8 cellular contexts compared by ENCODE assay signal in genomic region chr1:107196973-107197562, GRCh38. TPM values are rescaled to one million over a fixed set of nuclear protein-coding genes. Genes with fewer than 3 reads are reported as not detected.
DNase-seq lines count a peak whose midpoint lies in the region; ATAC-seq and TF ChIP-seq lines count a peak whose summit lies in the region.

No MANE protein-coding gene starts in this region.

- H3K9me3 ChIP-seq in adrenal gland (replicated peaks in 1 of 3): no peaks in the 10 kb centered on the region

- no peak for TF ChIP-seq POLR2A in adrenal gland (IDR thresholded peaks at IDR 0.05)

- BruUV-seq in Calu3 (replicated peaks; lab: Mats Ljungman, UMichigan): no TSS peak

- no peaks in the 10 kb centered on the region for H3K36me3 Mint-ChIP-seq in Calu3 (ENCODE audit: insufficient read depth, unreplicated experiment)
- no peaks in the 10 kb centered on the region for H3K36me3 Mint-ChIP-seq in activated T-helper 17 cell treated with anti-CD3 and anti-CD28 coated beads, Interleukin-2, amount 50 U/mL, for 72 hours (ENCODE audit: low read depth)

- H3K4me3 Mint-ChIP-seq in Calu3 (ENCODE audit: low read depth, unreplicated experiment): no peak overlapping the region
- H3K4me3 Mint-ChIP-seq in activated T-helper 17 cell treated with anti-CD3 and anti-CD28 coated beads, Interleukin-2, amount 50 U/mL, for 72 hours: no peak overlapping the region

- no peaks in the 10 kb centered on the region for H3K9me3 Mint-ChIP-seq in Calu3 (ENCODE audit: low read depth, unreplicated experiment)
- peaks cover 5% of the 10 kb centered on the region for H3K9me3 Mint-ChIP-seq in activated T-helper 17 cell treated with anti-CD3 and anti-CD28 coated beads, Interleukin-2, amount 50 U/mL, for 72 hours

- DNase-seq in Calu3: peak; percentile 24
- peak; percentile 72 for DNase-seq in NCI-H748 (lab: John Stamatoyannopoulos, UW; ENCODE audit: unreplicated experiment)
- DNase-seq in fibroblast of mammary gland (ENCODE audit: low read depth): peak; percentile 21
- no peak for DNase-seq in activated effector memory CD4-positive, alpha-beta T cell treated with Interleukin-2 at 50 U/mL for 16 hours
- no peak for DNase-seq in adrenal gland

- H3K4me1 ChIP-seq in adrenal gland (replicated peaks in 1 of 2): no peaks in the 10 kb centered on the region

- H3K27ac ChIP-seq in adrenal gland: no peak overlapping the region

- WGBS in adrenal gland, 4 donors: 40 to 55% (median 47%) methylated on average over 4 to 5 of the region's 5 CpGs

- no peaks in the 10 kb centered on the region for H3K4me1 Mint-ChIP-seq in Calu3 (ENCODE audit: low read depth, unreplicated experiment)
- H3K4me1 Mint-ChIP-seq in activated T-helper 17 cell treated with anti-CD3 and anti-CD28 coated beads, Interleukin-2, amount 50 U/mL, for 72 hours: no peaks in the 10 kb centered on the region

- no peaks in the 10 kb centered on the region for H3K27me3 ChIP-seq in adrenal gland

- H3K4me3 ChIP-seq in fibroblast of mammary gland (ENCODE audit: control insufficient read depth, low read depth, low read length) (no peak overlapping the region), adrenal gland (no peak overlapping the region)

- peak; percentile 88 for ATAC-seq in GM18873 (IDR thresholded peaks at IDR 0.05; ENCODE audit: low FRiP score, unreplicated experiment)
- ATAC-seq in HG02973 (IDR thresholded peaks at IDR 0.05; ENCODE audit: unreplicated experiment): peak; percentile 95
- ATAC-seq in activated T-helper 17 cell treated with anti-CD3 and anti-CD28 coated beads, Interleukin-2, amount 50 U/mL, for 72 hours (replicated peaks): no peak

- H3K27me3 Mint-ChIP-seq in Calu3 (ENCODE audit: unreplicated experiment): no peaks in the 10 kb centered on the region
- peaks cover 4% of the 10 kb centered on the region for H3K27me3 Mint-ChIP-seq in activated T-helper 17 cell treated with anti-CD3 and anti-CD28 coated beads, Interleukin-2, amount 50 U/mL, for 72 hours

- intact Hi-C loops in Calu3 (cut with micrococcal nuclease; ENCODE audit: unreplicated experiment) (no loop called here), adrenal gland (cut with DNase I) (no loop called here)

- no peak overlapping the region for H3K27ac Mint-ChIP-seq in Calu3 (ENCODE audit: unreplicated experiment)
- H3K27ac Mint-ChIP-seq in activated T-helper 17 cell treated with anti-CD3 and anti-CD28 coated beads, Interleukin-2, amount 50 U/mL, for 72 hours: no peak overlapping the region

- TF ChIP-seq CTCF in Calu3 (IDR thresholded peaks at IDR 0.05; ENCODE audit: unreplicated experiment) (no peak), fibroblast of mammary gland (conservative IDR thresholded peaks at IDR 0.05; ENCODE audit: control insufficient read depth, insufficient read depth, low read depth, low read length) (peak; percentile 31), adrenal gland (IDR thresholded peaks at IDR 0.05) (peak in 1 of 6 experiments; percentile 15)

- no peaks in the 10 kb centered on the region for H3K36me3 ChIP-seq in adrenal gland (replicated peaks in 1 of 2)

- CTCF ChIA-PET in Calu3 (lab: Charles Lee): no interaction called here

RNA-seq across cellular contexts. Expression of gene NTNG1, which starts 56.2 kb away (rescaled TPM):
- total RNA-seq in Calu3 (2022) (1.5 and 2.6 TPM in 2 replicates), adrenal gland (1 to 10 TPM in 3 of 8 donors, under 1 TPM in 3, not detected in 2; 0.13 to 4.3 (median 2.3) TPM)
- total RNA-seq in activated T-helper 17 cell treated with anti-CD3 and anti-CD28 coated beads, Interleukin-2, amount 50 U/mL, for 72 hours: not detected
- 1 to 10 TPM; 1.2 to 4.6 (median 2.8) TPM for polyA plus RNA-seq in adrenal gland

Comparison
In these comparisons a context has a peak if more than half of its experiments do, and no peak if none do; other contexts are left out.
1. DNase-seq: peak in Calu3 (single experiment), NCI-H748 (single experiment) and fibroblast of mammary gland (single experiment); none in activated effector memory CD4-positive, alpha-beta T cell treated with Interleukin-2 at 50 U/mL for 16 hours (single experiment) and adrenal gland (0 of 7).